In genomic region chr1:177351361-177352108, GRCh38 we compare ENCODE assay signal across 19 cellular contexts.
DNase-seq lines count a peak whose midpoint lies in the region; ATAC-seq and TF ChIP-seq lines count a peak whose summit lies in the region.
"Had no signal": no experiment of that assay in that cellular context is flagged by ENCODE, and none has a peak within 500 bp of the region (broad histone marks: within the 10 kb centered on the region; RNA-seq: fewer than 3 reads in every experiment).

No MANE protein-coding gene starts in this region.

- H3K27me3 ChIP-seq in body of pancreas (no peaks in the 10 kb centered on the region), liver (ENCODE audit: control insufficient read depth in 4 of 4, insufficient read depth in 4 of 4, low read length in 3 of 4) (no peaks in the 10 kb centered on the region), stomach (no peaks in the 10 kb centered on the region)

- H3K27ac ChIP-seq in body of pancreas, result no peak overlapping the region
- H3K27ac ChIP-seq in liver (ENCODE audit: low read depth in 1 of 2, low read length in 2 of 2), result no peak overlapping the region
- H3K27ac ChIP-seq in stomach, result no peak overlapping the region
- H3K27ac ChIP-seq: skin epidermis, suprapubic skin had no signal

- H3K36me3 Mint-ChIP-seq in T-helper 17 cell (ENCODE audit: low read depth), result no peaks in the 10 kb centered on the region
- H3K36me3 Mint-ChIP-seq: activated naive CD8-positive, alpha-beta T cell treated with anti-CD3 and anti-CD28 coated beads, Interleukin-2, amount 10 ng/mL, durations not matched to agents 7 days and 5 days; naive B cell had no signal

- TF ChIP-seq CTCF in body of pancreas (IDR thresholded peaks at IDR 0.05), result no peak
- TF ChIP-seq CTCF in liver (IDR thresholded peaks at IDR 0.05; ENCODE audit: low read depth, low read length, missing input control), result no peak
- no peak for TF ChIP-seq CTCF in stomach (IDR thresholded peaks at IDR 0.05)

- peak in 1 of 2 donors; percentile 22 for TF ChIP-seq RAD21 in liver (IDR thresholded peaks at IDR 0.05)

- no peak for TF ChIP-seq EP300 in stomach (IDR thresholded peaks at IDR 0.05)

- intact Hi-C loops in body of pancreas (cut with DNase I) (no loop called here), stomach (cut with DNase I; ENCODE audit: low total_unique reads) (no loop called here)

- peak; percentile 92 for DNase-seq in MV-4-11 (lab: John Stamatoyannopoulos, UW)
- peak in 2 of 4 donors; percentile 13 to 17 for DNase-seq in body of pancreas
- DNase-seq in stomach, result peak; percentile 26
- DNase-seq in T-helper 17 cell, result no peak
- DNase-seq: activated naive CD8-positive, alpha-beta T cell treated with anti-CD3 and anti-CD28 coated beads, Interleukin-2, amount 10 ng/mL, durations not matched to agents 7 days and 5 days; activated T-cell treated with anti-CD3 and anti-CD28 coated beads for 4 hours; CD4-positive, alpha-beta T cell; HFFc6; naive B cell; NCI-H146; NCI-H526 treated with DMSO at 0.1 percent for 48 hours; SK-N-SH had no signal

- H3K36me3 ChIP-seq in body of pancreas (replicated peaks in 1 of 2; ENCODE audit: insufficient read depth in 1 of 2, low read depth in 2 of 2), result no peaks in the 10 kb centered on the region
- no peaks in the 10 kb centered on the region for H3K36me3 ChIP-seq in liver (ENCODE audit: control insufficient read depth in 4 of 4, insufficient read depth in 3 of 4, low read depth in 1 of 4, low read length in 3 of 4)
- H3K36me3 ChIP-seq in stomach, result no peaks in the 10 kb centered on the region
- H3K36me3 ChIP-seq: suprapubic skin had no signal

- H3K27me3 Mint-ChIP-seq in T-helper 17 cell, result no peaks in the 10 kb centered on the region
- H3K27me3 Mint-ChIP-seq: activated naive CD8-positive, alpha-beta T cell treated with anti-CD3 and anti-CD28 coated beads, Interleukin-2, amount 10 ng/mL, durations not matched to agents 7 days and 5 days; CD4-positive, alpha-beta T cell had no signal

- no peak overlapping the region for H3K4me3 Mint-ChIP-seq in T-helper 17 cell
- H3K4me3 Mint-ChIP-seq: activated naive CD8-positive, alpha-beta T cell treated with anti-CD3 and anti-CD28 coated beads, Interleukin-2, amount 10 ng/mL, durations not matched to agents 7 days and 5 days; CD4-positive, alpha-beta T cell; HFFc6; naive B cell had no signal

- H3K9me3 ChIP-seq in body of pancreas (no peaks in the 10 kb centered on the region), liver (ENCODE audit: control insufficient read depth in 4 of 4, low read length in 3 of 4) (no peaks in the 10 kb centered on the region), stomach (no peaks in the 10 kb centered on the region), T-helper 17 cell (ENCODE audit: control insufficient read depth, low read length, poor library complexity, severe bottlenecking) (no peaks in the 10 kb centered on the region)
- H3K9me3 ChIP-seq: SK-N-SH, suprapubic skin had no signal

- H3K9ac ChIP-seq in liver (ENCODE audit: low read depth in 1 of 2, low read length in 2 of 2), result no peak overlapping the region
- H3K9ac ChIP-seq: SK-N-SH had no signal

- ATAC-seq in body of pancreas (peak; percentile 35), T-helper 17 cell (no peak), HG03025 (IDR thresholded peaks at IDR 0.05; ENCODE audit: low FRiP score, unreplicated experiment) (no peak), HG02588 (IDR thresholded peaks at IDR 0.05; ENCODE audit: unreplicated experiment) (no peak), HG02870 (IDR thresholded peaks at IDR 0.05; ENCODE audit: unreplicated experiment) (no peak)
- ATAC-seq: activated CD4-positive, CD25-positive, alpha-beta regulatory T cell treated with anti-CD3 and anti-CD28 coated beads, Interleukin-2, amount 50 U/mL, for 24 hours had no signal

- H3K4me1 ChIP-seq in body of pancreas (peaks cover 8% of the 10 kb centered on the region), liver (ENCODE audit: control insufficient read depth in 4 of 4, insufficient read depth in 4 of 4, low read length in 3 of 4) (no peaks in the 10 kb centered on the region), stomach (peaks cover 0 to 18% (median 8%) of the 10 kb centered on the region in 4 donors)
- H3K4me1 ChIP-seq: suprapubic skin had no signal

- H3K4me3 ChIP-seq in body of pancreas (no peak overlapping the region), liver (ENCODE audit: low read depth in 1 of 3, low read length in 3 of 3) (no peak overlapping the region), stomach (no peak overlapping the region)
- H3K4me3 ChIP-seq: skin epidermis, suprapubic skin had no signal

- 48 to 53% methylated on average over 6 of the region's 6 CpGs for WGBS in body of pancreas, 2 donors
- WGBS in liver, result 62% methylated on average over 6 of the region's 6 CpGs
- WGBS in stomach, 5 donors, result 32 to 51% (median 44%) methylated on average over 6 of the region's 6 CpGs

- H3K27ac Mint-ChIP-seq in T-helper 17 cell, result no peak overlapping the region
- H3K27ac Mint-ChIP-seq: activated naive CD8-positive, alpha-beta T cell treated with anti-CD3 and anti-CD28 coated beads, Interleukin-2, amount 10 ng/mL, durations not matched to agents 7 days and 5 days; CD4-positive, alpha-beta T cell; HFFc6; naive B cell had no signal

- no peaks in the 10 kb centered on the region for H3K4me1 Mint-ChIP-seq in T-helper 17 cell
- H3K4me1 Mint-ChIP-seq: activated naive CD8-positive, alpha-beta T cell treated with anti-CD3 and anti-CD28 coated beads, Interleukin-2, amount 10 ng/mL, durations not matched to agents 7 days and 5 days; naive B cell had no signal

- no peak for TF ChIP-seq POLR2A in body of pancreas (IDR thresholded peaks at IDR 0.05)
- TF ChIP-seq POLR2A in stomach (IDR thresholded peaks at IDR 0.05), result peak in 1 of 4 donors; percentile 89

TF ChIP-seq in liver, 16 proteins besides CTCF, POLR2A, EP300 and RAD21:
- TF ChIP-seq HNF4A (conservative IDR thresholded peaks at IDR 0.05), result no peak
- no peak for TF ChIP-seq HNF4G (IDR thresholded peaks at IDR 0.05)
- no peak for TF ChIP-seq MAX (IDR thresholded peaks at IDR 0.05)
- peak; percentile 16 to 22 for TF ChIP-seq RXRA (IDR thresholded peaks at IDR 0.05)
- TF ChIP-seq EGR1 (IDR thresholded peaks at IDR 0.05; ENCODE audit: low read depth in 2 of 2), result no peak
- TF ChIP-seq YY1 (IDR thresholded peaks at IDR 0.05), result no peak
- no peak for TF ChIP-seq FOXA2 (IDR thresholded peaks at IDR 0.05)
- TF ChIP-seq TAF1 (conservative IDR thresholded peaks at IDR 0.05), result no peak
- TF ChIP-seq NR2F2 (IDR thresholded peaks at IDR 0.05), result peak; percentile 85
- no peak for TF ChIP-seq GABPA (IDR thresholded peaks at IDR 0.05 in 1 of 2, conservative IDR thresholded peaks at IDR 0.05 in 1 of 2)

Comparison
In these comparisons a context has a peak if more than half of its experiments do, and no peak if none do; other contexts are left out.
1. DNase-seq: peak in MV-4-11 (single experiment) and stomach (single experiment); none in T-helper 17 cell (0 of 3).